Comparison of ENCODE assay signal across 8 cellular contexts in genomic region chr11:66112041-66112491, GRCh38. TPM values are rescaled to one million over a fixed set of nuclear protein-coding genes. Genes with fewer than 3 reads are reported as not detected.
DNase-seq lines count a peak whose midpoint lies in the region; ATAC-seq and TF ChIP-seq lines count a peak whose summit lies in the region.

No MANE protein-coding gene starts in this region.

- peak overlapping the region; percentile 54 for H3K4me2 ChIP-seq in OCI-LY1 (ENCODE audit: low read length)

- no peak for TF ChIP-seq CTCF in OCI-LY1 (IDR thresholded peaks at IDR 0.05; ENCODE audit: low read length)

- intact Hi-C loops in sciatic nerve (cut with DNase I) = no loop called here

- H3K9me3 ChIP-seq in OCI-LY1 (ENCODE audit: low read length) = no peaks in the 10 kb centered on the region

- H3K79me2 ChIP-seq in OCI-LY1 (ENCODE audit: insufficient read depth, low read length) = peaks cover 10% of the 10 kb centered on the region

- H3K9me3 Mint-ChIP-seq in effector memory CD8-positive, alpha-beta T cell = no peaks in the 10 kb centered on the region

- H3K4me3 ChIP-seq in OCI-LY1 (ENCODE audit: low read depth, low read length, poor library complexity, severe bottlenecking) = no peak overlapping the region

- peak; percentile 18 for DNase-seq in DMS53 (lab: John Stamatoyannopoulos, UW)
- DNase-seq in DMS53 treated with DMSO at 0.1 percent for 48 hours (lab: John Stamatoyannopoulos, UW; ENCODE audit: unreplicated experiment) = no peak
- DNase-seq in effector memory CD8-positive, alpha-beta T cell = no peak
- no peak for DNase-seq in sciatic nerve (ENCODE audit: low spot score)
- no peak for DNase-seq in OCI-M2 (lab: John Stamatoyannopoulos, UW; ENCODE audit: unreplicated experiment)
- DNase-seq in NCI-H128 (lab: John Stamatoyannopoulos, UW; ENCODE audit: unreplicated experiment) = no peak
- DNase-seq in effector CD8-positive, alpha-beta T cell (lab: John Stamatoyannopoulos, UW) = no peak

- H3K27me3 Mint-ChIP-seq in effector memory CD8-positive, alpha-beta T cell = no peaks in the 10 kb centered on the region

- peak overlapping the region; percentile 26; the same call in 1 of the 2 replicates for H3K9ac ChIP-seq in OCI-LY1 (ENCODE audit: low read length)

- H2AFZ ChIP-seq in OCI-LY1 (ENCODE audit: low read length) = no peak overlapping the region

- H3K27ac Mint-ChIP-seq in effector memory CD8-positive, alpha-beta T cell = peak overlapping the region; percentile 61 to 62

- peaks cover 71 to 79% of the 10 kb centered on the region in 2 donors for H3K4me1 Mint-ChIP-seq in effector memory CD8-positive, alpha-beta T cell (ENCODE audit: low read depth in 2 of 2)

- H3K27me3 ChIP-seq in OCI-LY1 (ENCODE audit: insufficient read depth, low read length) = no peaks in the 10 kb centered on the region

- no peaks in the 10 kb centered on the region for H3F3A ChIP-seq in OCI-LY1 (ENCODE audit: insufficient read depth, low read length)

- H3K27ac ChIP-seq in OCI-LY1 (ENCODE audit: low read depth, low read length, poor library complexity, severe bottlenecking) = peak overlapping the region; percentile 87

- no peaks in the 10 kb centered on the region for H4K20me1 ChIP-seq in OCI-LY1 (ENCODE audit: insufficient read depth, low read length)

- no peaks in the 10 kb centered on the region for H3K9me2 ChIP-seq in OCI-LY1 (ENCODE audit: low read depth, low read length)

- peak overlapping the region in 1 of 2 donors; percentile 68 for H3K4me3 Mint-ChIP-seq in effector memory CD8-positive, alpha-beta T cell

- H3K4me1 ChIP-seq in OCI-LY1 (ENCODE audit: insufficient read depth, low read length, severe bottlenecking) = peaks cover 85% of the 10 kb centered on the region

- peaks cover 7% of the 10 kb centered on the region for H3K36me3 Mint-ChIP-seq in effector memory CD8-positive, alpha-beta T cell (ENCODE audit: insufficient read depth)

- ATAC-seq in effector memory CD8-positive, alpha-beta T cell (replicated peaks) = no peak
- peak; percentile 57 for ATAC-seq in sciatic nerve

- H3K36me3 ChIP-seq in OCI-LY1 (ENCODE audit: insufficient read depth, low read length) = peaks cover 4% of the 10 kb centered on the region; the same call in 1 of the 2 replicates

RNA-seq across cellular contexts. Expression of gene PACS1, which starts 42.0 kb away (rescaled TPM):
- 80.3 TPM for total RNA-seq in sciatic nerve

RNA-seq across cellular contexts. Expression of gene SF3B2, which starts 59.9 kb away (rescaled TPM):
- 154 TPM for total RNA-seq in sciatic nerve
